ENCODE assay signal across 15 cellular contexts in the genomic region with DNA sequence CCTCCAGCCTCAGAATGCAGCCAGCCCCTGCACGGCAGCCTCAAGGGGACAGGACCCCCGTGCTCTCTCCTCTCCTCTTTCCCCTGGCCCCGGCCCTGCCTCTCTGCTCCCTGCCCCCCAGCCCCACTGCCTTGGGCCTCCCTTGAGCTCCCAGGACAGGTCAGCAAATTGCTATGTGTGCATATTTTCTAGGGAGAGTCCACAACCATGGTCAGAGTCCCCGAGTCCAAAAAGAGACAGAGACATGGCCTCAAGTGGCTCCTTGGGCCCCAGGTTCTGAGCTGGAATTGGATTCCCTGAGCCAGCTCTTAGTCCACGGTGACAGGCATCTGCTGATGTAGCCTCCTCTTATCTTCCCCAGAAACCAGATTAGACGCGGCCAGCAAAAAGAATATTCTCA. TPM values are rescaled to one million over a fixed set of nuclear protein-coding genes. Genes with fewer than 3 reads are reported as not detected.
A peak's percentile ranks its signal among the peaks of the same experiment; 100 is the strongest.
DNase-seq lines count a peak whose midpoint lies in the region; ATAC-seq, FAIRE-seq and TF ChIP-seq lines count a peak whose summit lies in the region.
"Had no signal": no experiment of that assay in that cellular context is flagged by ENCODE, and none has a peak within 500 bp of the region (broad histone marks: within the 10 kb centered on the region; RNA-seq: fewer than 3 reads in every experiment).

No MANE protein-coding gene starts in this region.

- H3K27ac ChIP-seq in HepG2 (ENCODE audit: extremely low read length, insufficient read depth, low read length) (no peak overlapping the region), right lobe of liver (no peak overlapping the region), OCI-LY7 (ENCODE audit: low read depth, low read length, poor library complexity, severe bottlenecking) (no peak overlapping the region), neuronal stem cell (replicated peaks; ENCODE audit: low read length) (no peak overlapping the region), spleen (no peak overlapping the region)
- H3K27ac ChIP-seq: HL-60 had no signal

- H2BK12ac ChIP-seq in neuronal stem cell (ENCODE audit: low read length) = no peak overlapping the region

- TF ChIP-seq POLR2A in HepG2 (IDR thresholded peaks at IDR 0.05; ENCODE audit: insufficient read depth in 1 of 2, low read depth in 2 of 2, low read length in 2 of 2) = no peak
- TF ChIP-seq POLR2A in right lobe of liver (IDR thresholded peaks at IDR 0.05) = no peak
- no peak for TF ChIP-seq POLR2A in spleen (IDR thresholded peaks at IDR 0.05)

- BruUV-seq in HepG2 (replicated peaks; lab: Mats Ljungman, UMichigan) = no TSS peak
- no TSS peak for BruUV-seq in OCI-LY7 (replicated peaks; lab: Mats Ljungman, UMichigan)

- peak overlapping the region; percentile 89 for H3K18ac ChIP-seq in neuronal stem cell (ENCODE audit: low read length)

- no peak overlapping the region for H2BK15ac ChIP-seq in neuronal stem cell (ENCODE audit: low read length)

- FAIRE-seq in HepG2 (lab: Jason Lieb, UNC) = peak; percentile 4
- FAIRE-seq: A204.1, H54 had no signal

- in situ Hi-C loops in HepG2 (cut with HindIII; ENCODE audit: extremely low pct_ligation_motif_present, low pct_unique_long_range_greater_than_20kb) = no loop called here

- H3K4me3 ChIP-seq in HepG2 (replicated peaks in 1 of 3; ENCODE audit: insufficient read depth in 1 of 3, low read depth in 2 of 3, low read length in 3 of 3) (peak overlapping the region in 1 of 3 experiments; percentile 38; a peak in 1 of 6 replicates), right lobe of liver (no peak overlapping the region), OCI-LY7 (ENCODE audit: low read depth, low read length, poor library complexity, severe bottlenecking) (no peak overlapping the region), neuronal stem cell (ENCODE audit: low read length in 2 of 2) (no peak overlapping the region), spleen (no peak overlapping the region)

- CTCF ChIA-PET in HepG2 (lab: Yijun Ruan, JAX; ENCODE audit: low intra/inter-chr PET ratio, low total read pairs) = no interaction called here
- CTCF ChIA-PET in OCI-LY7 (lab: Charles Lee; ENCODE audit: unreplicated experiment) = no interaction called here

- no peaks in the 10 kb centered on the region for H3K9me2 ChIP-seq in OCI-LY7 (ENCODE audit: insufficient read depth, low read length)

- H3K79me2 ChIP-seq in HepG2 (ENCODE audit: insufficient read depth, low read length) (no peaks in the 10 kb centered on the region), OCI-LY7 (ENCODE audit: insufficient read depth, low read depth, low read length) (no peaks in the 10 kb centered on the region)

- H4K20me1 ChIP-seq in HepG2 (ENCODE audit: insufficient read depth, low read length) (no peaks in the 10 kb centered on the region), OCI-LY7 (ENCODE audit: insufficient read depth, low read length) (no peaks in the 10 kb centered on the region)

- H3K4me1 ChIP-seq in HepG2 (ENCODE audit: insufficient read depth, low read length) (peaks cover 67% of the 10 kb centered on the region), right lobe of liver (no peaks in the 10 kb centered on the region), OCI-LY7 (ENCODE audit: insufficient read depth, low read length, poor library complexity, severe bottlenecking) (peaks cover 24% of the 10 kb centered on the region), neuronal stem cell (ENCODE audit: control insufficient read depth in 2 of 2, insufficient read depth in 1 of 2, low read depth in 1 of 2, low read length in 2 of 2) (no peaks in the 10 kb centered on the region), spleen (no peaks in the 10 kb centered on the region)

- H3K36me3 ChIP-seq in HepG2 (replicated peaks in 1 of 2; ENCODE audit: control insufficient read depth in 1 of 2, insufficient read depth in 2 of 2, low read length in 2 of 2) (no peaks in the 10 kb centered on the region), right lobe of liver (no peaks in the 10 kb centered on the region), OCI-LY7 (ENCODE audit: insufficient read depth, low read length) (no peaks in the 10 kb centered on the region), neuronal stem cell (replicated peaks in 1 of 2; ENCODE audit: control insufficient read depth in 2 of 2, insufficient read depth in 2 of 2, low read length in 2 of 2) (no peaks in the 10 kb centered on the region), spleen (no peaks in the 10 kb centered on the region)
- H3K36me3 ChIP-seq: BE2C had no signal

- no peak for TF ChIP-seq RAD21 in HepG2 (CRISPR knock-in tag; IDR thresholded peaks at IDR 0.05)

- intact Hi-C loops in HepG2 (cut with micrococcal nuclease; ENCODE audit: unreplicated experiment) = no loop called here
- intact Hi-C loops in right lobe of liver (cut with DNase I) = no loop called here
- intact Hi-C loops in OCI-LY7 (cut with micrococcal nuclease; ENCODE audit: unreplicated experiment) = no loop called here
- intact Hi-C loops in spleen (cut with DNase I; ENCODE audit: low total_unique reads) = loop anchor here (10.0 kb wide), 1 partner anchor 309 kb away; no protein-coding TSS in a partner anchor

- no peak overlapping the region for H4K8ac ChIP-seq in neuronal stem cell (ENCODE audit: low read depth, low read length)

- no peak overlapping the region for H3K23ac ChIP-seq in neuronal stem cell (ENCODE audit: low read depth, low read length, poor library complexity)

- no peak for DNase-seq in HepG2 (ENCODE audit: low spot score)
- no peak for DNase-seq in right lobe of liver
- DNase-seq in OCI-LY7 (ENCODE audit: low spot score) = no peak
- no peak for DNase-seq in neuronal stem cell (ENCODE audit: low spot score)
- DNase-seq in spleen = no peak
- DNase-seq in anterior cingulate cortex (lab: John Stamatoyannopoulos, UW) = no peak
- DNase-seq: BE2C; Caco-2; CD8-positive, alpha-beta memory T cell; DND-41 had no signal

- H2AFZ ChIP-seq in HepG2 (ENCODE audit: low read length) (no peak overlapping the region), OCI-LY7 (ENCODE audit: low read length) (peak overlapping the region; percentile 43; the same call in 1 of the 2 replicates), neuronal stem cell (ENCODE audit: low read length) (no peak overlapping the region)

- TF ChIP-seq CTCF in HepG2 (CRISPR knock-in tag; IDR thresholded peaks at IDR 0.05) (no peak), right lobe of liver (IDR thresholded peaks at IDR 0.05) (no peak), OCI-LY7 (conservative IDR thresholded peaks at IDR 0.05; ENCODE audit: low read length) (no peak), spleen (IDR thresholded peaks at IDR 0.05 in 8 of 11, conservative IDR thresholded peaks at IDR 0.05 in 3 of 11) (no peak)

- no peak overlapping the region for H3K4ac ChIP-seq in neuronal stem cell (ENCODE audit: low read length)

- H3K9me3 ChIP-seq in HepG2 (ENCODE audit: low read length) (no peaks in the 10 kb centered on the region), right lobe of liver (no peaks in the 10 kb centered on the region), OCI-LY7 (ENCODE audit: low read length) (peaks cover 7% of the 10 kb centered on the region; the same call in 1 of the 2 replicates), neuronal stem cell (replicated peaks in 1 of 2; ENCODE audit: control insufficient read depth in 2 of 2, insufficient read depth in 1 of 2, low read depth in 1 of 2, low read length in 2 of 2) (no peaks in the 10 kb centered on the region), spleen (no peaks in the 10 kb centered on the region)
- H3K9me3 ChIP-seq: BE2C, Caco-2 had no signal

- H2BK5ac ChIP-seq in neuronal stem cell (ENCODE audit: low read length) = no peak overlapping the region

- peak; percentile 14; the same call in 2 of the 3 replicates for ATAC-seq in HepG2
- no peak for ATAC-seq in right lobe of liver
- ATAC-seq in HG02678 (IDR thresholded peaks at IDR 0.05; ENCODE audit: unreplicated experiment) = no peak

- H3K27me3 ChIP-seq in HepG2 (ENCODE audit: control insufficient read depth in 1 of 2, insufficient read depth in 2 of 2, low read length in 2 of 2) (peaks cover 8 to 24% of the 10 kb centered on the region in 2 experiments; a peak in 3 of 5 replicates), right lobe of liver (no peaks in the 10 kb centered on the region), neuronal stem cell (ENCODE audit: control insufficient read depth in 3 of 3, insufficient read depth in 3 of 3, low read depth in 1 of 3, low read length in 3 of 3) (peaks cover 0 to 47% (median 0%) of the 10 kb centered on the region in 3 experiments), spleen (replicated peaks in 1 of 7) (peaks cover 0 to 62% (median 14%) of the 10 kb centered on the region in 7 donors)
- H3K27me3 ChIP-seq: BE2C had no signal

- H3K4me2 ChIP-seq in HepG2 (ENCODE audit: low read depth, low read length) = peak overlapping the region; percentile 42; the same call in 1 of the 2 replicates
- no peak overlapping the region for H3K4me2 ChIP-seq in OCI-LY7 (ENCODE audit: low read length)
- H3K4me2 ChIP-seq in neuronal stem cell (ENCODE audit: insufficient read depth, low read length, poor library complexity, severe bottlenecking) = no peak overlapping the region

- no peak overlapping the region for H3K14ac ChIP-seq in neuronal stem cell (ENCODE audit: low read length)

- POLR2A ChIA-PET in HepG2 (lab: Yijun Ruan, JAX) = no interaction called here
- POLR2A ChIA-PET in OCI-LY7 (lab: Charles Lee) = no interaction called here

- TF ChIP-seq EP300 in HepG2 (IDR thresholded peaks at IDR 0.05; ENCODE audit: low read depth in 2 of 2, low read length in 2 of 2) (no peak), HepG2 (CRISPR knock-in tag; IDR thresholded peaks at IDR 0.05; ENCODE audit: borderline replicate concordance) (no peak)

- WGBS in HepG2 (ENCODE audit: low lambda C conversion rate) = 24% methylated on average over 7 of the region's 7 CpGs
- WGBS in right lobe of liver (ENCODE audit: insufficient coverage, low coverage, low lambda C conversion rate, missing lambda C conversion rate) = 46% methylated on average over 4 of the region's 7 CpGs
- WGBS in neuronal stem cell (ENCODE audit: extremely low coverage in 2 of 2, insufficient read length in 2 of 2, insufficient replicate concordance in 1 of 2), 2 donors = no CpG with 5 or more reads among the region's 7 CpGs
- 39 to 74% (median 70%) methylated on average over 3 to 7 of the region's 7 CpGs for WGBS in spleen, 5 donors

- no peaks in the 10 kb centered on the region for H3K79me1 ChIP-seq in neuronal stem cell (ENCODE audit: low read depth, low read length)

- no peak overlapping the region for H2BK120ac ChIP-seq in neuronal stem cell (ENCODE audit: low read depth, low read length)

- H4K91ac ChIP-seq in neuronal stem cell (ENCODE audit: low read depth, low read length, poor library complexity) = no peak overlapping the region

- no peak overlapping the region for H2AK5ac ChIP-seq in neuronal stem cell (ENCODE audit: low read depth, low read length)

- no peak overlapping the region for H3K9ac ChIP-seq in HepG2 (ENCODE audit: insufficient read depth, low read depth, low read length)
- H3K9ac ChIP-seq in neuronal stem cell (ENCODE audit: low read depth, low read length, poor library complexity) = peak overlapping the region; percentile 70

RNA-seq across cellular contexts. Expression of a gene that starts 16.6 kb away (rescaled TPM):
- total RNA-seq in HepG2 (2016; rRNA removed; fragmentation: Illumina TruSeq; extraction: Trizol) (0.76 and 2.2 TPM in 2 replicates), right lobe of liver (10 to 100 TPM in 4 of 6 experiments, 1 to 10 TPM in 2; 3.4 to 43.2 (median 17.8) TPM), OCI-LY7 (2022) (0.42 and 0.53 TPM in 2 replicates), spleen (under 1 TPM in 4 of 7 donors, not detected in 3; 0.34 to 0.85 (median 0.50) TPM)
- total RNA-seq in HepG2 (2016; cell fraction: cytosol; rRNA removed; fragmentation: Illumina TruSeq; extraction: Trizol; ENCODE audit: low read depth) = 0.30 TPM in 1 of 2 replicates, not detected in the other
- 0.54 and 2.3 TPM in 2 replicates for total RNA-seq in HepG2 (2016; cell fraction: insoluble cytoplasmic fraction; rRNA removed; fragmentation: Illumina TruSeq; extraction: Trizol)
- total RNA-seq in HepG2 (2016; cell fraction: membrane; rRNA removed; fragmentation: Illumina TruSeq; extraction: Trizol) = 0.28 and 0.41 TPM in 2 replicates
- 3.2 and 3.4 TPM in 2 replicates for total RNA-seq in HepG2 (2016; cell fraction: nucleus; rRNA removed; fragmentation: Illumina TruSeq; extraction: Trizol)
- polyA plus RNA-seq in HepG2 (2011; rRNA removed) (1.1 and 2.2 TPM in 2 replicates), spleen (under 1 TPM in 1 of 3 donors, not detected in 2; 0.64 TPM)
- 1.2 and 1.3 TPM in 2 replicates for polyA plus RNA-seq in HepG2 (2011; cell fraction: cytosol; rRNA removed)
- polyA plus RNA-seq in HepG2 (2011; cell fraction: nucleus; rRNA removed) = 5.5 and 5.6 TPM in 2 replicates
- polyA plus RNA-seq in HepG2 (2012) = 1.7 and 2.5 TPM in 2 replicates
- polyA plus RNA-seq in HepG2 (2016; cell fraction: cytosol; fragmentation: Illumina TruSeq; extraction: Trizol; ENCODE audit: low read depth) = 0.20 and 0.24 TPM in 2 replicates
- 0.19 and 0.36 TPM in 2 replicates for polyA plus RNA-seq in HepG2 (2016; cell fraction: insoluble cytoplasmic fraction; fragmentation: Illumina TruSeq; extraction: Trizol; ENCODE audit: low read depth)
- polyA plus RNA-seq in HepG2 (2016; cell fraction: membrane; fragmentation: Illumina TruSeq; extraction: Trizol; ENCODE audit: low read depth) = 0.15 and 0.29 TPM in 2 replicates
- 1.4 and 2.3 TPM in 2 replicates for polyA plus RNA-seq in HepG2 (2016; cell fraction: nucleus; fragmentation: Illumina TruSeq; extraction: Trizol; ENCODE audit: insufficient read depth, low read depth)
- polyA minus RNA-seq in HepG2 (2011; rRNA and poly(A)+ RNA removed; ENCODE audit: low replicate concordance) = 6.6 TPM in 1 of 2 replicates, not detected in the other
- polyA minus RNA-seq in HepG2 (2011; cell fraction: cytosol; rRNA and poly(A)+ RNA removed) = 0.79 and 1.1 TPM in 2 replicates
- 10.6 and 12.7 TPM in 2 replicates for polyA minus RNA-seq in HepG2 (2011; cell fraction: nucleus; rRNA and poly(A)+ RNA removed)
- total RNA-seq in OCI-LY7 (2014; rRNA removed; shearing (Covaris generic)) = 0.28 and 0.93 TPM in 2 replicates
- not detected for polyA plus RNA-seq in neuronal stem cell (2013, experiment 1 of 2)
- not detected for polyA plus RNA-seq in neuronal stem cell (2013, experiment 2 of 2)
- polyA plus RNA-seq: AG04450 had no signal
